Comparison of ENCODE assay signal across 19 cellular contexts in the genomic region with DNA sequence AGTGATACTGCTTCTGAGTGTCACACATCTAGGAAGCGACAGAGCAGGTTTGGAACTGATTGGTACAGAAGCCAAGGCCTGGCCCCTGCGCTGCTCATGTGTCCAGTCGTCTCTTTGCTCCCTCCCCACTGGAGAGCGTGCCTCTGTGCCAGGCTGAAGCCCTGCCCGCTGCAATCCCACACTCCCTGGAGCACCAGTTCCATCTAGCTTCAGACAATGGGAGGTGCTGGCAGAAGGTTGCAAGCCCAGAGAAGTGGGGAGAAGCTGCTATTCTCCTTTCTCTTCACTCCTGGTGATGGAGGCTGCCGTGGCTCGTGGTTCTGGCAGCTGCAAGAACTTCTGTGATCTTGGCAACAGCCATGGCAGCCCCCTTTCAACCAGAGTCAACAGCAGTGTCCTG.
"Had no signal": no experiment of that assay in that cellular context is flagged by ENCODE, and none has a peak within 500 bp of the region (broad histone marks: within the 10 kb centered on the region; RNA-seq: fewer than 3 reads in every experiment).

No MANE protein-coding gene starts in this region.

- DNase-seq: activated CD4-positive, alpha-beta T cell treated with anti-CD3 and anti-CD28 coated beads for 1 hour; activated gamma-delta T cell; activated naive CD4-positive, alpha-beta T cell treated with anti-CD3 and anti-CD28 coated beads, Interleukin-2, amount 50 U/mL, for 16 hours; activated T-cell treated with anti-CD3 and anti-CD28 coated beads, Interleukin-2, amount 50 U/mL, for 72 hours; caudate nucleus; effector CD4-positive, alpha-beta T cell; erythroblast; foreskin fibroblast; kidney glomerular epithelial cell; left ventricle myocardium inferior; mammary epithelial cell; occipital lobe; stimulated activated CD4-positive, alpha-beta T cell treated with anti-CD3 and anti-CD28 coated beads, Interleukin-15, amount 100 ng/mL, for 24 hours; T-helper 9 cell; testis had no signal

- H3K36me3 ChIP-seq: left ventricle myocardium inferior, vagina had no signal

- H3K4me3 ChIP-seq: left ventricle myocardium inferior, testis, vagina had no signal

- H3K9me3 ChIP-seq: left ventricle myocardium inferior, testis, vagina had no signal

- H3K27ac ChIP-seq: left ventricle myocardium inferior, testis, vagina had no signal

- H3K27me3 ChIP-seq: testis, vagina had no signal

- H3K4me1 ChIP-seq: left ventricle myocardium inferior, testis, vagina had no signal

- ATAC-seq: activated T-cell treated with anti-CD3 and anti-CD28 coated beads, Interleukin-2, amount 50 U/mL, for 72 hours; stimulated activated memory B cell treated with anti-CD40 and anti-IgM and Interleukin-4, amounts not matched to agents 10 μg/mL and 1 μg/mL and 100 μg/mL, for 72 hours had no signal

- FAIRE-seq: endometrium, small intestine had no signal
